In the genomic region with DNA sequence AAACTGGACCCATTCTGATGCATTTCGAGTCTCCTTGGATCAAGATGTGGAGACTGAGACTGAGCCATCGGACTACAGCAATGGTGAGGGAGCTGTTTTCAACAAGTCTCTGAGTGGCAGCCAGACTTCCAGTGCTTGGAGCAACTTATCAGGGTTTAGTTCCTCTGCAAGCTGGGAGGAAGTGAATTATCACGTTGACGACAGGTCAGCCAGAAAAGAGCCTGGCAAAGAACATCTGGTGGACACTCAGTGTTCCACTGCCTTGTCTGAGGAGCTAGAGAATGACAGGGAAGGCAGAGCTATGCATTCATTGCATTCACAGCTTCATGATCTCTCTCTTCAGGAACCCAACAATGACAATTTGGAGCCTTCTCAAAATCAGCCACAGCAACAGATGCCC, we compare ENCODE assay signal across 22 cellular contexts.
"Had no signal": no experiment of that assay in that cellular context is flagged by ENCODE, and none has a peak within 500 bp of the region (broad histone marks: within the 10 kb centered on the region; RNA-seq: fewer than 3 reads in every experiment).

No MANE protein-coding gene starts in this region.

- H3K27ac ChIP-seq: epithelial cell of prostate, esophagus muscularis mucosa, hepatocyte, neural progenitor cell, ovary, suprapubic skin, thyroid gland had no signal

- H3K9me3 Mint-ChIP-seq: naive thymus-derived CD8-positive, alpha-beta T cell; neural progenitor cell; type B pancreatic cell had no signal

- H3K4me1 ChIP-seq: esophagus muscularis mucosa, suprapubic skin had no signal

- H3K4me2 ChIP-seq: hepatocyte, neural progenitor cell had no signal

- H3K4me1 Mint-ChIP-seq: naive thymus-derived CD8-positive, alpha-beta T cell; neural progenitor cell had no signal

- H2AFZ ChIP-seq: hepatocyte, neural progenitor cell had no signal

- H3K79me2 ChIP-seq: hepatocyte had no signal

- H3K36me3 Mint-ChIP-seq: neural progenitor cell, type B pancreatic cell had no signal

- H3K9ac ChIP-seq: neural progenitor cell had no signal

- H3K4me3 ChIP-seq: esophagus muscularis mucosa, hepatocyte, mucosa of descending colon, neural progenitor cell, ovary, suprapubic skin, thyroid gland had no signal

- H3K9me3 ChIP-seq: esophagus muscularis mucosa, mucosa of descending colon, ovary, suprapubic skin, thyroid gland had no signal

- H3K27me3 ChIP-seq: esophagus muscularis mucosa, hepatocyte, ovary, suprapubic skin, thyroid gland had no signal

- FAIRE-seq: endometrium, small intestine, urothelium cell line had no signal

- H3K27ac Mint-ChIP-seq: naive thymus-derived CD8-positive, alpha-beta T cell; neural progenitor cell; progenitor cell of endocrine pancreas; type B pancreatic cell had no signal

- H3K4me3 Mint-ChIP-seq: naive thymus-derived CD8-positive, alpha-beta T cell; neural progenitor cell; type B pancreatic cell had no signal

- DNase-seq: effector memory CD4-positive, alpha-beta T cell; foreskin melanocyte; head of caudate nucleus; left colon; mucosa of descending colon; naive thymus-derived CD8-positive, alpha-beta T cell; nucleus accumbens; ovary; right cardiac atrium; small intestine; stimulated activated CD4-positive, alpha-beta T cell treated with anti-CD3 and anti-CD28 coated beads, Interleukin-12 subunit alpha, Interleukin-12 subunit beta, amount 100 ng/mL, for 4 hours; stimulated activated naive CD4-positive, alpha-beta T cell treated with Interleukin-2 at 50 U/mL for 16 hours; thyroid gland had no signal

- H3K36me3 ChIP-seq: neural progenitor cell, ovary had no signal

- H3K27me3 Mint-ChIP-seq: naive thymus-derived CD8-positive, alpha-beta T cell; type B pancreatic cell had no signal

- ATAC-seq: left colon; mucosa of descending colon; naive thymus-derived CD8-positive, alpha-beta T cell had no signal
